Comparison of ENCODE assay signal across 2 cellular contexts in the genomic region with DNA sequence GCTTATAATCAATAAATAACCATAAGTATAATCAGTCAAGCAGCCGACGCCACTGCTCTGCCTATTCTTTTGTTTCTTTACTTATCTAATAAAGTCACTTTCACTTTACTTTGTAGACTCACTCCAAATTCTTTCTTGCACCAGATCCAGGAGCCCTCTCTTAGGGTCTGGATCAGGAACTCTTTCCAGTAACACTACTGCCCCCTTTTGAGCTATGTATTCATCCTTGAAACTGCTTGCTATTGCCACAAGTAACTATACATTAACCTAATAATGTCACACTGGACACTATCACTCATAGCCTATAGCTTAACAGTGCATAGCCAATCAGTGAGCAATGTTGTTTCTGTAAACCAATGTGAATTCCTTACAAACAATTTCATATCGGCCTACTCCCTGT.
TF ChIP-seq lines count a peak whose summit lies in the region.

No MANE protein-coding gene starts in this region.

TF ChIP-seq in HEK293, 187 proteins besides CTCF, POLR2A, EP300 and RAD21 (continued from another document):
- TF ChIP-seq, protein P1, sequence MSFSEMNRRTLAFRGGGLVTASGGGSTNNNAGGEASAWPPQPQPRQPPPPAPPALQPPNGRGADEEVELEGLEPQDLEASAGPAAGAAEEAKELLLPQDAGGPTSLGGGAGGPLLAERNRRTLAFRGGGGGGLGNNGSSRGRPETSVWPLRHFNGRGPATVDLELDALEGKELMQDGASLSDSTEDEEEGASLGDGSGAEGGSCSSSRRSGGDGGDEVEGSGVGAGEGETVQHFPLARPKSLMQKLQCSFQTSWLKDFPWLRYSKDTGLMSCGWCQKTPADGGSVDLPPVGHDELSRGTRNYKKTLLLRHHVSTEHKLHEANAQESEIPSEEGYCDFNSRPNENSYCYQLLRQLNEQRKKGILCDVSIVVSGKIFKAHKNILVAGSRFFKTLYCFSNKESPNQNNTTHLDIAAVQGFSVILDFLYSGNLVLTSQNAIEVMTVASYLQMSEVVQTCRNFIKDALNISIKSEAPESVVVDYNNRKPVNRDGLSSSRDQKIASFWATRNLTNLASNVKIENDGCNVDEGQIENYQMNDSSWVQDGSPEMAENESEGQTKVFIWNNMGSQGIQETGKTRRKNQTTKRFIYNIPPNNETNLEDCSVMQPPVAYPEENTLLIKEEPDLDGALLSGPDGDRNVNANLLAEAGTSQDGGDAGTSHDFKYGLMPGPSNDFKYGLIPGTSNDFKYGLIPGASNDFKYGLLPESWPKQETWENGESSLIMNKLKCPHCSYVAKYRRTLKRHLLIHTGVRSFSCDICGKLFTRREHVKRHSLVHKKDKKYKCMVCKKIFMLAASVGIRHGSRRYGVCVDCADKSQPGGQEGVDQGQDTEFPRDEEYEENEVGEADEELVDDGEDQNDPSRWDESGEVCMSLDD (tag by site-specific recombination; IDR thresholded peaks at IDR 0.05): no peak
- TF ChIP-seq, protein P2, sequence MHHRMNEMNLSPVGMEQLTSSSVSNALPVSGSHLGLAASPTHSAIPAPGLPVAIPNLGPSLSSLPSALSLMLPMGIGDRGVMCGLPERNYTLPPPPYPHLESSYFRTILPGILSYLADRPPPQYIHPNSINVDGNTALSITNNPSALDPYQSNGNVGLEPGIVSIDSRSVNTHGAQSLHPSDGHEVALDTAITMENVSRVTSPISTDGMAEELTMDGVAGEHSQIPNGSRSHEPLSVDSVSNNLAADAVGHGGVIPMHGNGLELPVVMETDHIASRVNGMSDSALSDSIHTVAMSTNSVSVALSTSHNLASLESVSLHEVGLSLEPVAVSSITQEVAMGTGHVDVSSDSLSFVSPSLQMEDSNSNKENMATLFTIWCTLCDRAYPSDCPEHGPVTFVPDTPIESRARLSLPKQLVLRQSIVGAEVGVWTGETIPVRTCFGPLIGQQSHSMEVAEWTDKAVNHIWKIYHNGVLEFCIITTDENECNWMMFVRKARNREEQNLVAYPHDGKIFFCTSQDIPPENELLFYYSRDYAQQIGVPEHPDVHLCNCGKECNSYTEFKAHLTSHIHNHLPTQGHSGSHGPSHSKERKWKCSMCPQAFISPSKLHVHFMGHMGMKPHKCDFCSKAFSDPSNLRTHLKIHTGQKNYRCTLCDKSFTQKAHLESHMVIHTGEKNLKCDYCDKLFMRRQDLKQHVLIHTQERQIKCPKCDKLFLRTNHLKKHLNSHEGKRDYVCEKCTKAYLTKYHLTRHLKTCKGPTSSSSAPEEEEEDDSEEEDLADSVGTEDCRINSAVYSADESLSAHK (tag by site-specific recombination; IDR thresholded peaks at IDR 0.05): peak; percentile 67; the same call in 1 of the 2 replicates
- TF ChIP-seq ZNF654 (tag by site-specific recombination; IDR thresholded peaks at IDR 0.05; ENCODE audit: low read depth) (peak; percentile 47), ZNF707 (tag by site-specific recombination; IDR thresholded peaks at IDR 0.05) (no peak)

TF ChIP-seq in K562, 482 proteins besides CTCF, POLR2A, EP300 and RAD21 (continued from another document):
- TF ChIP-seq, protein P3, sequence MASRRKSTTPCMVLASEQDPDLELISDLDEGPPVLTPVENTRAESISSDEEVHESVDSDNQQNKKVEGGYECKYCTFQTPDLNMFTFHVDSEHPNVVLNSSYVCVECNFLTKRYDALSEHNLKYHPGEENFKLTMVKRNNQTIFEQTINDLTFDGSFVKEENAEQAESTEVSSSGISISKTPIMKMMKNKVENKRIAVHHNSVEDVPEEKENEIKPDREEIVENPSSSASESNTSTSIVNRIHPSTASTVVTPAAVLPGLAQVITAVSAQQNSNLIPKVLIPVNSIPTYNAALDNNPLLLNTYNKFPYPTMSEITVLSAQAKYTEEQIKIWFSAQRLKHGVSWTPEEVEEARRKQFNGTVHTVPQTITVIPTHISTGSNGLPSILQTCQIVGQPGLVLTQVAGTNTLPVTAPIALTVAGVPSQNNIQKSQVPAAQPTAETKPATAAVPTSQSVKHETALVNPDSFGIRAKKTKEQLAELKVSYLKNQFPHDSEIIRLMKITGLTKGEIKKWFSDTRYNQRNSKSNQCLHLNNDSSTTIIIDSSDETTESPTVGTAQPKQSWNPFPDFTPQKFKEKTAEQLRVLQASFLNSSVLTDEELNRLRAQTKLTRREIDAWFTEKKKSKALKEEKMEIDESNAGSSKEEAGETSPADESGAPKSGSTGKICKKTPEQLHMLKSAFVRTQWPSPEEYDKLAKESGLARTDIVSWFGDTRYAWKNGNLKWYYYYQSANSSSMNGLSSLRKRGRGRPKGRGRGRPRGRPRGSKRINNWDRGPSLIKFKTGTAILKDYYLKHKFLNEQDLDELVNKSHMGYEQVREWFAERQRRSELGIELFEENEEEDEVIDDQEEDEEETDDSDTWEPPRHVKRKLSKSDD (conservative IDR thresholded peaks at IDR 0.05; ENCODE audit: low read length): no peak
- TF ChIP-seq ZNF778 (CRISPR knock-in tag; IDR thresholded peaks at IDR 0.05) (no peak), ZNF707 (CRISPR knock-in tag; conservative IDR thresholded peaks at IDR 0.05) (no peak), FIP1L1 (IDR thresholded peaks at IDR 0.05; ENCODE audit: low read depth, low read length, poor library complexity, severe bottlenecking) (no peak), POLR2H (tag; IDR thresholded peaks at IDR 0.05; ENCODE audit: low read depth) (no peak), ZNF551 (CRISPR knock-in tag; IDR thresholded peaks at IDR 0.05) (no peak)
- TF ChIP-seq, protein P4, sequence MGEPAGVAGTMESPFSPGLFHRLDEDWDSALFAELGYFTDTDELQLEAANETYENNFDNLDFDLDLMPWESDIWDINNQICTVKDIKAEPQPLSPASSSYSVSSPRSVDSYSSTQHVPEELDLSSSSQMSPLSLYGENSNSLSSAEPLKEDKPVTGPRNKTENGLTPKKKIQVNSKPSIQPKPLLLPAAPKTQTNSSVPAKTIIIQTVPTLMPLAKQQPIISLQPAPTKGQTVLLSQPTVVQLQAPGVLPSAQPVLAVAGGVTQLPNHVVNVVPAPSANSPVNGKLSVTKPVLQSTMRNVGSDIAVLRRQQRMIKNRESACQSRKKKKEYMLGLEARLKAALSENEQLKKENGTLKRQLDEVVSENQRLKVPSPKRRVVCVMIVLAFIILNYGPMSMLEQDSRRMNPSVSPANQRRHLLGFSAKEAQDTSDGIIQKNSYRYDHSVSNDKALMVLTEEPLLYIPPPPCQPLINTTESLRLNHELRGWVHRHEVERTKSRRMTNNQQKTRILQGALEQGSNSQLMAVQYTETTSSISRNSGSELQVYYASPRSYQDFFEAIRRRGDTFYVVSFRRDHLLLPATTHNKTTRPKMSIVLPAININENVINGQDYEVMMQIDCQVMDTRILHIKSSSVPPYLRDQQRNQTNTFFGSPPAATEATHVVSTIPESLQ (CRISPR knock-in tag; IDR thresholded peaks at IDR 0.05): no peak
- TF ChIP-seq, protein P5, sequence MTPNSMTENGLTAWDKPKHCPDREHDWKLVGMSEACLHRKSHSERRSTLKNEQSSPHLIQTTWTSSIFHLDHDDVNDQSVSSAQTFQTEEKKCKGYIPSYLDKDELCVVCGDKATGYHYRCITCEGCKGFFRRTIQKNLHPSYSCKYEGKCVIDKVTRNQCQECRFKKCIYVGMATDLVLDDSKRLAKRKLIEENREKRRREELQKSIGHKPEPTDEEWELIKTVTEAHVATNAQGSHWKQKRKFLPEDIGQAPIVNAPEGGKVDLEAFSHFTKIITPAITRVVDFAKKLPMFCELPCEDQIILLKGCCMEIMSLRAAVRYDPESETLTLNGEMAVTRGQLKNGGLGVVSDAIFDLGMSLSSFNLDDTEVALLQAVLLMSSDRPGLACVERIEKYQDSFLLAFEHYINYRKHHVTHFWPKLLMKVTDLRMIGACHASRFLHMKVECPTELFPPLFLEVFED (CRISPR knock-in tag; conservative IDR thresholded peaks at IDR 0.05): no peak
